Comparison of ENCODE assay signal across 21 cellular contexts in genomic region chr12:12433203-12433731, GRCh38.
DNase-seq lines count a peak whose midpoint lies in the region; ATAC-seq and TF ChIP-seq lines count a peak whose summit lies in the region.
"Had no signal": no experiment of that assay in that cellular context is flagged by ENCODE, and none has a peak within 500 bp of the region (broad histone marks: within the 10 kb centered on the region; RNA-seq: fewer than 3 reads in every experiment).

No MANE protein-coding gene starts in this region.

- no peak overlapping the region for H3K27ac ChIP-seq in HEK293 (ENCODE audit: extremely low read depth, low read depth, low read length)

- H3K4me1 ChIP-seq in HEK293 (ENCODE audit: control insufficient read depth, insufficient read depth, low read length), result no peaks in the 10 kb centered on the region

- H3K27me3 Mint-ChIP-seq in T-helper 1 cell treated with Interleukin-12 subunit alpha and Interleukin-12 subunit beta and Interleukin-4 antibody, amounts not matched to agents 30 μg/mL and 1 μg/mL, for 36 hours (ENCODE audit: low read depth), result no peaks in the 10 kb centered on the region
- H3K27me3 Mint-ChIP-seq in chondrocyte (ENCODE audit: low read depth), result no peaks in the 10 kb centered on the region
- H3K27me3 Mint-ChIP-seq: activated CD4-positive, alpha-beta T cell treated with anti-CD3 and anti-CD28 coated beads, Interleukin-2, amount 10 ng/mL, durations not matched to agents 7 days and 5 days; brain had no signal

- DNase-seq in T-helper 1 cell, result no peak
- DNase-seq in chondrocyte (ENCODE audit: low spot score), result no peak
- DNase-seq in sciatic nerve (ENCODE audit: low spot score), result no peak
- DNase-seq in GM20000 (ENCODE audit: low spot score), result no peak
- DNase-seq in HPDE6-E6E7 (ENCODE audit: extremely low spot score), result no peak
- DNase-seq: 8988T; activated CD4-positive, alpha-beta T cell treated with anti-CD3 and anti-CD28 coated beads, Interleukin-2, amount 10 ng/mL, durations not matched to agents 7 days and 5 days; activated T-cell treated with anti-CD3 and anti-CD28 coated beads, Interleukin-2, amount 50 U/mL, for 48 hours; cortex of kidney; NCI-H187; NK-92 treated with Interleukin-12 subunit alpha and Interleukin-12 subunit beta, amount 100 ng/mL, for 24 hours; pancreas; RPMI8226; stimulated activated CD4-positive, alpha-beta T cell treated with anti-CD3 and anti-CD28 coated beads, Interleukin-2, amount 100 ng/mL, for 24 hours; stimulated activated naive CD8-positive, alpha-beta T cell treated with anti-CD3 and anti-CD28 coated beads, Interleukin-15, Interleukin-2, amounts not matched to agents 100 U/mL and 50 U/mL, for 24 hours had no signal

- H3K9me3 Mint-ChIP-seq in T-helper 1 cell treated with Interleukin-12 subunit alpha and Interleukin-12 subunit beta and Interleukin-4 antibody, amounts not matched to agents 30 μg/mL and 1 μg/mL, for 36 hours, result peaks cover 8% of the 10 kb centered on the region
- H3K9me3 Mint-ChIP-seq in chondrocyte (ENCODE audit: low read depth), result peaks cover 7% of the 10 kb centered on the region

- H3K4me3 Mint-ChIP-seq in T-helper 1 cell treated with Interleukin-12 subunit alpha and Interleukin-12 subunit beta and Interleukin-4 antibody, amounts not matched to agents 30 μg/mL and 1 μg/mL, for 36 hours, result no peak overlapping the region
- H3K4me3 Mint-ChIP-seq in chondrocyte (ENCODE audit: unreplicated experiment), result no peak overlapping the region
- H3K4me3 Mint-ChIP-seq: activated CD4-positive, alpha-beta T cell treated with anti-CD3 and anti-CD28 coated beads, Interleukin-2, amount 10 ng/mL, durations not matched to agents 7 days and 5 days; brain had no signal

- H3K9me3 ChIP-seq in HEK293 (ENCODE audit: control insufficient read depth, insufficient read depth, low read depth, low read length), result no peaks in the 10 kb centered on the region
- H3K9me3 ChIP-seq: HAP-1, pancreas had no signal

- POLR2A ChIA-PET in HEK293 (lab: Yijun Ruan, JAX), result interaction anchor here (0.7 kb wide), 1 partner anchor 12 kb away, joined by 5 read pairs; no protein-coding TSS in a partner anchor

- peaks cover 0 to 4% of the 10 kb centered on the region in 2 experiments for H3K36me3 ChIP-seq in HEK293 (ENCODE audit: control insufficient read depth in 2 of 2, insufficient read depth in 1 of 2, low read length in 2 of 2)
- H3K36me3 ChIP-seq: HAP-1 had no signal

- peaks cover 22% of the 10 kb centered on the region for H3K36me3 Mint-ChIP-seq in T-helper 1 cell treated with Interleukin-12 subunit alpha and Interleukin-12 subunit beta and Interleukin-4 antibody, amounts not matched to agents 30 μg/mL and 1 μg/mL, for 36 hours (ENCODE audit: low read depth)
- peaks cover 14% of the 10 kb centered on the region for H3K36me3 Mint-ChIP-seq in chondrocyte (ENCODE audit: low read depth)

- intact Hi-C loops in sciatic nerve (cut with DNase I), result no loop called here

- H3K4me3 ChIP-seq in HEK293 (ENCODE audit: low read depth, low read length), result no peak overlapping the region
- H3K4me3 ChIP-seq: GM12878, HAP-1, pancreas had no signal

- H3K27ac Mint-ChIP-seq in T-helper 1 cell treated with Interleukin-12 subunit alpha and Interleukin-12 subunit beta and Interleukin-4 antibody, amounts not matched to agents 30 μg/mL and 1 μg/mL, for 36 hours, result peak overlapping the region; percentile 42
- peak overlapping the region; percentile 63 for H3K27ac Mint-ChIP-seq in chondrocyte (ENCODE audit: unreplicated experiment)
- H3K27ac Mint-ChIP-seq: activated CD4-positive, alpha-beta T cell treated with anti-CD3 and anti-CD28 coated beads, Interleukin-2, amount 10 ng/mL, durations not matched to agents 7 days and 5 days had no signal

- ATAC-seq in sciatic nerve, result peak; percentile 23
- no peak for ATAC-seq in HG03095 (IDR thresholded peaks at IDR 0.05; ENCODE audit: unreplicated experiment)
- ATAC-seq: stimulated activated naive CD8-positive, alpha-beta T cell treated with anti-CD3 and anti-CD28 coated beads, Interleukin-15, Interleukin-2, amounts not matched to agents 100 U/mL and 50 U/mL, for 24 hours had no signal

- CTCF ChIA-PET in HEK293 (lab: Yijun Ruan, JAX), result interaction anchor here (0.6 to 0.7 kb wide), 2 partner anchors 22 to 370 kb away, joined by 3 read pairs; no protein-coding TSS in a partner anchor

- H3K4me1 Mint-ChIP-seq in T-helper 1 cell treated with Interleukin-12 subunit alpha and Interleukin-12 subunit beta and Interleukin-4 antibody, amounts not matched to agents 30 μg/mL and 1 μg/mL, for 36 hours (ENCODE audit: low read depth), result peaks cover 32% of the 10 kb centered on the region
- H3K4me1 Mint-ChIP-seq in chondrocyte (ENCODE audit: low read depth), result peaks cover 46% of the 10 kb centered on the region

- TF ChIP-seq CTCF in HEK293 (tag by site-specific recombination; IDR thresholded peaks at IDR 0.05) (no peak), chondrocyte (IDR thresholded peaks at IDR 0.05) (no peak), GM20000 (IDR thresholded peaks at IDR 0.05; ENCODE audit: extremely low read depth, missing control alignments) (no peak)

TF ChIP-seq in HEK293, 187 proteins besides CTCF, POLR2A, EP300 and RAD21 (continues in another document):
- TF ChIP-seq ZNF362 (tag by site-specific recombination; IDR thresholded peaks at IDR 0.05), result peak; percentile 77; the same call in 1 of the 2 replicates
- no peak for TF ChIP-seq ZNF366 (tag by site-specific recombination; conservative IDR thresholded peaks at IDR 0.05)
- TF ChIP-seq ZNF132 (tag by site-specific recombination; IDR thresholded peaks at IDR 0.05; ENCODE audit: borderline replicate concordance), result no peak
- no peak for TF ChIP-seq HIC1 (tag by site-specific recombination; IDR thresholded peaks at IDR 0.05)
- no peak for TF ChIP-seq ZNF585B (tag by site-specific recombination; IDR thresholded peaks at IDR 0.05)
- no peak for TF ChIP-seq ZFP37 (tag by site-specific recombination; IDR thresholded peaks at IDR 0.05)
- TF ChIP-seq KLF8 (tag by site-specific recombination; IDR thresholded peaks at IDR 0.05), result no peak
- no peak for TF ChIP-seq ZNF514 (tag by site-specific recombination; IDR thresholded peaks at IDR 0.05)
- TF ChIP-seq, protein P1, sequence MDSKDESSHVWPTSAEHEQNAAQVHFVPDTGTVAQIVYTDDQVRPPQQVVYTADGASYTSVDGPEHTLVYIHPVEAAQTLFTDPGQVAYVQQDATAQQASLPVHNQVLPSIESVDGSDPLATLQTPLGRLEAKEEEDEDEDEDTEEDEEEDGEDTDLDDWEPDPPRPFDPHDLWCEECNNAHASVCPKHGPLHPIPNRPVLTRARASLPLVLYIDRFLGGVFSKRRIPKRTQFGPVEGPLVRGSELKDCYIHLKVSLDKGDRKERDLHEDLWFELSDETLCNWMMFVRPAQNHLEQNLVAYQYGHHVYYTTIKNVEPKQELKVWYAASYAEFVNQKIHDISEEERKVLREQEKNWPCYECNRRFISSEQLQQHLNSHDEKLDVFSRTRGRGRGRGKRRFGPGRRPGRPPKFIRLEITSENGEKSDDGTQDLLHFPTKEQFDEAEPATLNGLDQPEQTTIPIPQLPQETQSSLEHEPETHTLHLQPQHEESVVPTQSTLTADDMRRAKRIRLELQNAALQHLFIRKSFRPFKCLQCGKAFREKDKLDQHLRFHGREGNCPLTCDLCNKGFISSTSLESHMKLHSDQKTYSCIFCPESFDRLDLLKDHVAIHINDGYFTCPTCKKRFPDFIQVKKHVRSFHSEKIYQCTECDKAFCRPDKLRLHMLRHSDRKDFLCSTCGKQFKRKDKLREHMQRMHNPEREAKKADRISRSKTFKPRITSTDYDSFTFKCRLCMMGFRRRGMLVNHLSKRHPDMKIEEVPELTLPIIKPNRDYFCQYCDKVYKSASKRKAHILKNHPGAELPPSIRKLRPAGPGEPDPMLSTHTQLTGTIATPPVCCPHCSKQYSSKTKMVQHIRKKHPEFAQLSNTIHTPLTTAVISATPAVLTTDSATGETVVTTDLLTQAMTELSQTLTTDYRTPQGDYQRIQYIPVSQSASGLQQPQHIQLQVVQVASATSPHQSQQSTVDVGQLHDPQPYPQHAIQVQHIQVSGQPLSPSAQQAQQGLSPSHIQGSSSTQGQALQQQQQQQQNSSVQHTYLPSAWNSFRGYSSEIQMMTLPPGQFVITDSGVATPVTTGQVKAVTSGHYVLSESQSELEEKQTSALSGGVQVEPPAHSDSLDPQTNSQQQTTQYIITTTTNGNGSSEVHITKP (tag by site-specific recombination; IDR thresholded peaks at IDR 0.05), result peak; percentile 95
- no peak for TF ChIP-seq ZNF394 (tag by site-specific recombination; IDR thresholded peaks at IDR 0.05; ENCODE audit: borderline replicate concordance)
